Comparison of ENCODE assay signal across 8 cellular contexts in the genomic region with DNA sequence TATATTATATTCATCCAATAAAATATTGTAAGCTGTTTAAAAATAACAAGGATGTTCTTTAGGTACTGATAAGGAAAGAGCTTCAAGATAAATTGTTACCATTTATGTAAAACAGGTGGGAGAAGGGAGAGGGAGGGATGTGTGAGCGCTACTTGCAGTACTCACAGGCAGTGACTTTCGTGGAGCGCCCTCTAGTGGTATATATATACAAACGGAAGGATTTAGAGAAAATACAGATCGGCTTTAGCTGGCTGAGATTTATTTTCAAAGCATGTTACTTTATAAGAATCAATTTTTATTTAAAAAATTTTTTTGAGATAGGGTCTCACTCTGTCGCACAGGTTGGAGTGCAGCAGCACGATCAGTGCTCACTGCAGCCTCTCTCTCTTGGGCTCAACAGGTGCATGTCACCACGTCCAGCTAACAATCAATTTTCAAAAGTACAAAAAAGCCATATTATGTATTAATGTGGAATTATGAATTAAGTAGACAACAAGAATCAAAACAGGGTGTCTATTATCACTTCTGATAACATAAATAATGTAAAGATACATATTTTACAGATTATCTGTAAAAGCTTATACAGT. TPM values are rescaled to one million over a fixed set of nuclear protein-coding genes. Genes with fewer than 3 reads are reported as not detected.
A peak's percentile ranks its signal among the peaks of the same experiment; 100 is the strongest.
DNase-seq lines count a peak whose midpoint lies in the region; ATAC-seq and TF ChIP-seq lines count a peak whose summit lies in the region.

No MANE protein-coding gene starts in this region.

- ATAC-seq in activated CD8-positive, alpha-beta T cell treated with anti-CD3 and anti-CD28 coated beads for 36 hours: no peak
- ATAC-seq in GM19397 (IDR thresholded peaks at IDR 0.05; ENCODE audit: unreplicated experiment) (no peak), HG03280 (IDR thresholded peaks at IDR 0.05; ENCODE audit: unreplicated experiment) (no peak)

- H3K9me3 Mint-ChIP-seq in HFFc6: no peaks in the 10 kb centered on the region
- H3K9me3 Mint-ChIP-seq in activated CD8-positive, alpha-beta T cell treated with anti-CD3 and anti-CD28 coated beads for 36 hours: no peaks in the 10 kb centered on the region

- peak; percentile 94 for TF ChIP-seq CTCF in HFFc6 (IDR thresholded peaks at IDR 0.05)
- TF ChIP-seq CTCF in activated CD8-positive, alpha-beta T cell treated with anti-CD3 and anti-CD28 coated beads for 36 hours (IDR thresholded peaks at IDR 0.05): peak; percentile 76

- H3K27ac Mint-ChIP-seq in HFFc6: no peak overlapping the region
- no peak overlapping the region for H3K27ac Mint-ChIP-seq in activated CD8-positive, alpha-beta T cell treated with anti-CD3 and anti-CD28 coated beads for 36 hours

- H3K4me3 Mint-ChIP-seq in HFFc6: no peak overlapping the region
- no peak overlapping the region for H3K4me3 Mint-ChIP-seq in activated CD8-positive, alpha-beta T cell treated with anti-CD3 and anti-CD28 coated beads for 36 hours

- intact Hi-C loops in activated CD8-positive, alpha-beta T cell treated with anti-CD3 and anti-CD28 coated beads for 36 hours (cut with micrococcal nuclease): no loop called here

- H3K4me1 Mint-ChIP-seq in HFFc6 (ENCODE audit: low read depth): peaks cover 5% of the 10 kb centered on the region; the same call in 1 of the 2 replicates
- peaks cover 4% of the 10 kb centered on the region for H3K4me1 Mint-ChIP-seq in activated CD8-positive, alpha-beta T cell treated with anti-CD3 and anti-CD28 coated beads for 36 hours (ENCODE audit: low read depth)

- DNase-seq in COLO829 (ENCODE audit: low spot score) (peak; percentile 84), HFFc6 (peak; percentile 57), NCI-H69 (lab: John Stamatoyannopoulos, UW) (peak; percentile 77), globus pallidus (ENCODE audit: low spot score) (peak; percentile 92), retina (peak; percentile 50)
- peak; percentile 62 for DNase-seq in activated CD8-positive, alpha-beta T cell treated with anti-CD3 and anti-CD28 coated beads for 36 hours

- H3K27me3 Mint-ChIP-seq in HFFc6 (ENCODE audit: insufficient read depth): peaks cover 20% of the 10 kb centered on the region
- H3K27me3 Mint-ChIP-seq in activated CD8-positive, alpha-beta T cell treated with anti-CD3 and anti-CD28 coated beads for 36 hours: peaks cover 14% of the 10 kb centered on the region

- no peaks in the 10 kb centered on the region for H3K36me3 Mint-ChIP-seq in HFFc6 (ENCODE audit: low read depth)
- H3K36me3 Mint-ChIP-seq in activated CD8-positive, alpha-beta T cell treated with anti-CD3 and anti-CD28 coated beads for 36 hours (ENCODE audit: low read depth): no peaks in the 10 kb centered on the region

- CTCF ChIA-PET in activated CD8-positive, alpha-beta T cell treated with anti-CD3 and anti-CD28 coated beads for 36 hours (lab: Charles Lee): interaction anchor here (0.6 to 6.7 kb wide), 79 partner anchors 9 to 816 kb away, joined by 3 to 140 read pairs (median 5); a partner anchor contains a TSS

- POLR2A ChIA-PET in activated CD8-positive, alpha-beta T cell treated with anti-CD3 and anti-CD28 coated beads for 36 hours (lab: Charles Lee): interaction anchor here (1.0 to 1.1 kb wide), 2 partner anchors 20 to 78 kb away, joined by 3 to 4 read pairs; no protein-coding TSS in a partner anchor

RNA-seq across cellular contexts. Expression of a gene that starts 3.3 kb away (rescaled TPM):
- total RNA-seq in HFFc6 (2021; fragmentation: NEBNext Ultra II Directional; extraction: Animal tissue kit (Norgen Biotek cat#: 25700)): not detected
- not detected for total RNA-seq in activated CD8-positive, alpha-beta T cell treated with anti-CD3 and anti-CD28 coated beads for 36 hours

RNA-seq across cellular contexts. Expression of a gene that starts 20.6 kb away (rescaled TPM):
- total RNA-seq in HFFc6 (2021; fragmentation: NEBNext Ultra II Directional; extraction: Animal tissue kit (Norgen Biotek cat#: 25700)): 10 to 100 TPM; 13.5 to 17.9 (median 17.4) TPM
- total RNA-seq in activated CD8-positive, alpha-beta T cell treated with anti-CD3 and anti-CD28 coated beads for 36 hours: 10 to 100 TPM; 10.8 to 10.9 TPM

RNA-seq across cellular contexts. Expression of a gene that starts 27.4 kb away (rescaled TPM):
- total RNA-seq in HFFc6 (2021; fragmentation: NEBNext Ultra II Directional; extraction: Animal tissue kit (Norgen Biotek cat#: 25700)): not detected
- total RNA-seq in activated CD8-positive, alpha-beta T cell treated with anti-CD3 and anti-CD28 coated beads for 36 hours: not detected
